8 cellular contexts compared by ENCODE assay signal in genomic region chrX:50332668-50333067, GRCh38.
A peak's percentile ranks its signal among the peaks of the same experiment; 100 is the strongest.
DNase-seq lines count a peak whose midpoint lies in the region; ATAC-seq, FAIRE-seq and TF ChIP-seq lines count a peak whose summit lies in the region.
"Not testable (repeated sequence)": the region's sequence is repeated elsewhere in the genome, so short reads cannot be mapped to it uniquely, and the experiment has no call there.

No MANE protein-coding gene starts in this region.

- H3K4ac ChIP-seq in H1 (replicated peaks; ENCODE audit: insufficient read length, low read depth, low read length); mesendoderm (ENCODE audit: low read depth, low read length): not testable (repeated sequence)

- H3K14ac ChIP-seq in H1 (ENCODE audit: insufficient read length): not testable (repeated sequence)

- H3F3A ChIP-seq in GM23338 (replicated peaks; ENCODE audit: low read depth): not testable (repeated sequence)

- not testable (repeated sequence) for H3K36me3 Mint-ChIP-seq in GM23338 (ENCODE audit: low read depth); progenitor cell of endocrine pancreas (ENCODE audit: insufficient read depth)

- BruUV-seq in A673 (replicated peaks; lab: Mats Ljungman, UMichigan): not testable (repeated sequence)

- not testable (repeated sequence) for H3K4me1 Mint-ChIP-seq in GM23338; progenitor cell of endocrine pancreas (ENCODE audit: low read depth)

- not testable (repeated sequence) for H3K23ac ChIP-seq in H1 (ENCODE audit: insufficient read length); mesendoderm (ENCODE audit: low read length)

- TF ChIP-seq EP300 in H1 (IDR thresholded peaks at IDR 0.05; ENCODE audit: borderline replicate concordance in 1 of 2, low read depth in 2 of 2, low read length in 2 of 2): not testable (repeated sequence)

- H3K18ac ChIP-seq in H1 (ENCODE audit: extremely low read depth, low read length); mesendoderm (ENCODE audit: low read length): not testable (repeated sequence)

- in situ Hi-C loops in SK-MEL-5 (cut with HindIII; ENCODE audit: low pct_unique_long_range_greater_than_20kb, low sequenced_read_pairs): not testable (repeated sequence)

- H4K91ac ChIP-seq in H1 (replicated peaks; ENCODE audit: insufficient read length, low read length): not testable (repeated sequence)

- H3K4me2 ChIP-seq in GM23338; H1 (ENCODE audit: insufficient read depth in 1 of 2, low read depth in 2 of 2, low read length in 2 of 2); mesendoderm (ENCODE audit: low read length): not testable (repeated sequence)

- not testable (repeated sequence) for H2BK20ac ChIP-seq in H1 (ENCODE audit: low read length)

- not testable (repeated sequence) for H3K56ac ChIP-seq in H1 (replicated peaks; ENCODE audit: insufficient read length, low read depth, low read length); mesendoderm (ENCODE audit: low read length)

- not testable (repeated sequence) for H3K79me1 ChIP-seq in H1 (ENCODE audit: low read depth, low read length); mesendoderm (ENCODE audit: low read length)

- peaks cover 15% of the 10 kb centered on the region for H3K9me3 Mint-ChIP-seq in GM23338
- peaks cover 22% of the 10 kb centered on the region for H3K9me3 Mint-ChIP-seq in progenitor cell of endocrine pancreas (ENCODE audit: low read depth)

- H2BK120ac ChIP-seq in H1 (replicated peaks; ENCODE audit: low read depth, low read length); mesendoderm (ENCODE audit: low read depth, low read length): not testable (repeated sequence)

- H4K8ac ChIP-seq in H1 (ENCODE audit: extremely low read depth, insufficient read depth, low read length); mesendoderm (ENCODE audit: low read depth, low read length): not testable (repeated sequence)

- FAIRE-seq in H1 (lab: Jason Lieb, UNC): not testable (repeated sequence)

- CTCF ChIA-PET in A673 (lab: Charles Lee): not testable (repeated sequence)
- CTCF ChIA-PET in H1 (lab: Charles Lee; ENCODE audit: partially characterized antibody): interaction anchor here (2.6 kb wide), 1 partner anchor 11 kb away, joined by 7 read pairs; no protein-coding TSS in a partner anchor

- H3K9me2 ChIP-seq in GM23338 (ENCODE audit: insufficient read depth): not testable (repeated sequence)

- not testable (repeated sequence) for H4K20me1 ChIP-seq in GM23338 (replicated peaks; ENCODE audit: insufficient read depth); H1 (replicated peaks in 1 of 2; ENCODE audit: control insufficient read depth in 1 of 2, insufficient read depth in 2 of 2, low read length in 2 of 2)

- DNase-seq in A673 (ENCODE audit: low spot score): peak; percentile 30
- DNase-seq in GM23338 (ENCODE audit: low spot score): peak; percentile 41
- DNase-seq in NB4 (ENCODE audit: low read depth): peak; percentile 0
- DNase-seq in SK-MEL-5 (ENCODE audit: low read depth, low spot score): peak; percentile 9
- DNase-seq in H1 (ENCODE audit: low read depth in 1 of 2, low spot score in 2 of 2); left ventricle myocardium inferior; progenitor cell of endocrine pancreas (ENCODE audit: low spot score, unreplicated experiment): not testable (repeated sequence)
- peak; percentile 16 for DNase-seq in mesendoderm

- not testable (repeated sequence) for H4K5ac ChIP-seq in H1 (ENCODE audit: insufficient read length, low read depth, low read length); mesendoderm (ENCODE audit: low read length)

- not testable (repeated sequence) for H3K4me3 ChIP-seq in A673 (ENCODE audit: low read depth, low read length, poor library complexity, severe bottlenecking); GM23338; NB4 (ENCODE audit: low read depth, low read length); H1 (ENCODE audit: extremely low read depth in 1 of 4, insufficient read depth in 2 of 4, low read depth in 3 of 4, low read length in 4 of 4); left ventricle myocardium inferior; mesendoderm (ENCODE audit: low read length)

- H3K27ac Mint-ChIP-seq in GM23338, progenitor cell of endocrine pancreas: not testable (repeated sequence)

- not testable (repeated sequence) for H2BK5ac ChIP-seq in H1 (ENCODE audit: low read depth, low read length); mesendoderm (ENCODE audit: low read length)

- H3K9me3 ChIP-seq in A673 (ENCODE audit: low read depth, low read length, poor library complexity, severe bottlenecking); H1 (ENCODE audit: insufficient read depth in 2 of 2, low read depth in 1 of 2, low read length in 1 of 2); left ventricle myocardium inferior (replicated peaks): not testable (repeated sequence)

- H3K9ac ChIP-seq in H1 (replicated peaks in 1 of 4; ENCODE audit: extremely low read depth in 1 of 4, low read depth in 3 of 4, low read length in 3 of 4); mesendoderm (ENCODE audit: low read length): not testable (repeated sequence)

- not testable (repeated sequence) for H3K79me2 ChIP-seq in GM23338 (replicated peaks; ENCODE audit: insufficient read depth); H1 (ENCODE audit: control insufficient read depth in 1 of 2, insufficient read depth in 2 of 2, low read length in 2 of 2); mesendoderm (ENCODE audit: control insufficient read depth, insufficient read depth, low read length)

- H2AK5ac ChIP-seq in H1 (ENCODE audit: low read depth, low read length); mesendoderm (ENCODE audit: low read length): not testable (repeated sequence)

- H2BK12ac ChIP-seq in H1 (ENCODE audit: low read depth, low read length): not testable (repeated sequence)

- H3K36me3 ChIP-seq in A673 (ENCODE audit: insufficient read depth, low read length, poor library complexity, severe bottlenecking); GM23338 (ENCODE audit: insufficient read depth); H1 (ENCODE audit: control insufficient read depth in 2 of 4, insufficient read depth in 4 of 4, low read length in 3 of 4); left ventricle myocardium inferior; mesendoderm (ENCODE audit: control insufficient read depth, insufficient read depth, low read length): not testable (repeated sequence)

- not testable (repeated sequence) for H2AFZ ChIP-seq in GM23338
- H2AFZ ChIP-seq in H1 (ENCODE audit: low read length): 0 out of 2 replicates have a peak overlapping the region, but pooled peaks have one; percentile 62

- H3K4me1 ChIP-seq in A673 (ENCODE audit: insufficient read depth, low read length, poor library complexity, severe bottlenecking); GM23338 (ENCODE audit: insufficient read depth); H1 (replicated peaks in 1 of 4; ENCODE audit: control insufficient read depth in 3 of 4, insufficient read depth in 4 of 4, low read length in 3 of 4); left ventricle myocardium inferior; mesendoderm (ENCODE audit: control insufficient read depth, low read depth, low read length): not testable (repeated sequence)

- intact Hi-C loops in A673 (cut with micrococcal nuclease; ENCODE audit: unreplicated experiment); left ventricle myocardium inferior (cut with micrococcal nuclease): not testable (repeated sequence)

- 40% methylated on average over 5 of the region's 5 CpGs; no CpG with 5 or more reads in 1 of the 2 experiments for WGBS in H1 (ENCODE audit: extremely low coverage in 1 of 2, insufficient coverage in 1 of 2, insufficient read length in 1 of 2, insufficient replicate concordance in 2 of 2, low coverage in 1 of 2, low lambda C conversion rate in 2 of 2, missing lambda C conversion rate in 1 of 2), 2 experiments
- no CpG with 5 or more reads among the region's 5 CpGs for WGBS in mesendoderm (ENCODE audit: extremely low coverage, insufficient coverage, low lambda C conversion rate)

- not testable (repeated sequence) for H2BK15ac ChIP-seq in H1 (ENCODE audit: low read length); mesendoderm (replicated peaks; ENCODE audit: low read depth)

- TF ChIP-seq CTCF in A673 (conservative IDR thresholded peaks at IDR 0.05; ENCODE audit: low read depth, low read length): peak; percentile 44
- TF ChIP-seq CTCF in GM23338 (conservative IDR thresholded peaks at IDR 0.05; ENCODE audit: low read depth in 2 of 2): peak; percentile 36 to 42; a peak in 3 of 4 replicates
- not testable (repeated sequence) for TF ChIP-seq CTCF in NB4 (IDR thresholded peaks at IDR 0.05; ENCODE audit: low read depth, low read length)
- peak in 1 of 3 experiments; percentile 17; a peak in 1 of 4 replicates for TF ChIP-seq CTCF in H1 (IDR thresholded peaks at IDR 0.05; ENCODE audit: control extremely low read depth in 1 of 3, insufficient read depth in 1 of 3, low read depth in 1 of 3, low read length in 3 of 3)
- peak; percentile 26 for TF ChIP-seq CTCF in left ventricle myocardium inferior (IDR thresholded peaks at IDR 0.05; ENCODE audit: borderline replicate concordance)
- peak; percentile 12 for TF ChIP-seq CTCF in progenitor cell of endocrine pancreas (IDR thresholded peaks at IDR 0.05; ENCODE audit: unreplicated experiment)

- not testable (repeated sequence) for H3K27me3 ChIP-seq in A673 (replicated peaks; ENCODE audit: insufficient read depth, low read depth, low read length, poor library complexity); GM23338 (ENCODE audit: insufficient read depth); H1 (replicated peaks in 1 of 4; ENCODE audit: control insufficient read depth in 3 of 4, extremely low read depth in 1 of 4, insufficient read depth in 3 of 4, low read length in 3 of 4); left ventricle myocardium inferior (ENCODE audit: low read depth); mesendoderm (ENCODE audit: insufficient read depth, low read length, poor library complexity)

- not testable (repeated sequence) for ATAC-seq in GM23338

- not testable (repeated sequence) for H3K4me3 Mint-ChIP-seq in GM23338; progenitor cell of endocrine pancreas (ENCODE audit: low read depth)

- not testable (repeated sequence) for H3K27ac ChIP-seq in A673 (ENCODE audit: low read depth, low read length, poor library complexity, severe bottlenecking); GM23338 (ENCODE audit: low read depth); H1 (ENCODE audit: low read depth, low read length); left ventricle myocardium inferior (replicated peaks); mesendoderm (ENCODE audit: low read depth, low read length)

- not testable (repeated sequence) for TF ChIP-seq POLR2A in NB4 (IDR thresholded peaks at IDR 0.05; ENCODE audit: extremely low read depth, insufficient read length); H1 (IDR thresholded peaks at IDR 0.05; ENCODE audit: control extremely low read depth in 1 of 2, low read depth in 2 of 2, low read length in 2 of 2)

- TF ChIP-seq RAD21 in H1 (IDR thresholded peaks at IDR 0.05 in 1 of 2, conservative IDR thresholded peaks at IDR 0.05 in 1 of 2; ENCODE audit: low read depth in 2 of 2, low read length in 2 of 2): peak; percentile 28 to 33; a peak in 3 of 4 replicates

- POLR2A ChIA-PET in A673 (lab: Charles Lee; ENCODE audit: low non-redundant PET); H1 (lab: Charles Lee; ENCODE audit: partially characterized antibody): not testable (repeated sequence)

- not testable (repeated sequence) for H3K27me3 Mint-ChIP-seq in GM23338 (ENCODE audit: insufficient read depth, low read depth, poor library complexity); progenitor cell of endocrine pancreas

- not testable (repeated sequence) for H3K23me2 ChIP-seq in H1 (ENCODE audit: low read depth, low read length)
